ENCODE assay signal across 18 cellular contexts in genomic region chr10:43998021-43998809, GRCh38.
DNase-seq lines count a peak whose midpoint lies in the region; ATAC-seq, FAIRE-seq and TF ChIP-seq lines count a peak whose summit lies in the region.
"Had no signal": no experiment of that assay in that cellular context is flagged by ENCODE, and none has a peak within 500 bp of the region (broad histone marks: within the 10 kb centered on the region; RNA-seq: fewer than 3 reads in every experiment).

No MANE protein-coding gene starts in this region.

- DNase-seq in AG08395 (ENCODE audit: low spot score) (peak; percentile 81), HFFc6 (peak; percentile 9), dermis blood vessel endothelial cell (peak; percentile 44), kidney (no peak), HuH-7.5 (ENCODE audit: low spot score) (no peak)
- DNase-seq in naive thymus-derived CD4-positive, alpha-beta T cell = no peak
- no peak for DNase-seq in activated CD4-positive, alpha-beta T cell treated with anti-CD3 and anti-CD28 coated beads, Interleukin-2, amount 10 ng/mL, durations not matched to agents 7 days and 5 days
- DNase-seq: activated CD4-positive, alpha-beta T cell treated with anti-CD3 and anti-CD28 coated beads for 1 hour; activated CD8-positive, alpha-beta memory T cell treated with anti-CD3 and anti-CD28 coated beads, Interleukin-2, amount 50 U/mL, for 48 hours; activated naive CD4-positive, alpha-beta T cell treated with anti-CD3 and anti-CD28 coated beads for 36 hours; Caco-2; caudate nucleus; glutamatergic neuron; NCI-H69; Peyer's patch; stimulated activated CD4-positive, alpha-beta T cell treated with anti-CD3 and anti-CD28 coated beads, Interleukin-2, amount 100 ng/mL, for 24 hours had no signal

- no peak overlapping the region for H3K4me3 Mint-ChIP-seq in HFFc6
- H3K4me3 Mint-ChIP-seq in naive thymus-derived CD4-positive, alpha-beta T cell = no peak overlapping the region
- H3K4me3 Mint-ChIP-seq in activated CD4-positive, alpha-beta T cell treated with anti-CD3 and anti-CD28 coated beads, Interleukin-2, amount 10 ng/mL, durations not matched to agents 7 days and 5 days = no peak overlapping the region
- H3K4me3 Mint-ChIP-seq: activated naive CD4-positive, alpha-beta T cell treated with anti-CD3 and anti-CD28 coated beads for 36 hours had no signal

- H3K27ac Mint-ChIP-seq in HFFc6 = no peak overlapping the region
- H3K27ac Mint-ChIP-seq in naive thymus-derived CD4-positive, alpha-beta T cell = no peak overlapping the region
- H3K27ac Mint-ChIP-seq in activated CD4-positive, alpha-beta T cell treated with anti-CD3 and anti-CD28 coated beads, Interleukin-2, amount 10 ng/mL, durations not matched to agents 7 days and 5 days = no peak overlapping the region
- H3K27ac Mint-ChIP-seq: activated naive CD4-positive, alpha-beta T cell treated with anti-CD3 and anti-CD28 coated beads for 36 hours had no signal

- no peak overlapping the region for H3K9ac ChIP-seq in kidney (ENCODE audit: low read length in 2 of 2)

- no peak for ATAC-seq in naive thymus-derived CD4-positive, alpha-beta T cell
- no peak for ATAC-seq in HG02610 (IDR thresholded peaks at IDR 0.05; ENCODE audit: unreplicated experiment)

- H3K4me1 ChIP-seq in kidney (ENCODE audit: control insufficient read depth in 1 of 2, insufficient read depth in 1 of 2, low read depth in 1 of 2, low read length in 2 of 2) = peaks cover 0 to 3% of the 10 kb centered on the region in 2 donors
- H3K4me1 ChIP-seq in naive thymus-derived CD4-positive, alpha-beta T cell (ENCODE audit: control insufficient read depth in 2 of 2, insufficient read depth in 2 of 2, low read length in 2 of 2) = no peaks in the 10 kb centered on the region
- H3K4me1 ChIP-seq: Caco-2, Peyer's patch had no signal

- intact Hi-C loops in kidney (cut with DNase I) = no loop called here
- intact Hi-C loops in naive thymus-derived CD4-positive, alpha-beta T cell (cut with micrococcal nuclease) = no loop called here

- H3K27ac ChIP-seq in kidney (ENCODE audit: low read depth in 2 of 2, low read length in 2 of 2) = no peak overlapping the region
- H3K27ac ChIP-seq in naive thymus-derived CD4-positive, alpha-beta T cell (ENCODE audit: low read depth, low read length) = no peak overlapping the region
- H3K27ac ChIP-seq: Peyer's patch, suprapubic skin had no signal

- no peak for TF ChIP-seq CTCF in HFFc6 (IDR thresholded peaks at IDR 0.05)
- TF ChIP-seq CTCF in kidney (IDR thresholded peaks at IDR 0.05; ENCODE audit: borderline replicate concordance, extremely low read depth, insufficient read depth) = no peak

- H3K4me3 ChIP-seq in kidney (ENCODE audit: low read length in 2 of 2) = no peak overlapping the region
- no peak overlapping the region for H3K4me3 ChIP-seq in naive thymus-derived CD4-positive, alpha-beta T cell (ENCODE audit: low read length)
- H3K4me3 ChIP-seq: Peyer's patch, suprapubic skin had no signal

- H3K9me3 ChIP-seq in kidney (ENCODE audit: control insufficient read depth in 1 of 2, low read length in 2 of 2) = no peaks in the 10 kb centered on the region
- H3K9me3 ChIP-seq in naive thymus-derived CD4-positive, alpha-beta T cell (ENCODE audit: control insufficient read depth in 2 of 3, low read length in 3 of 3) = no peaks in the 10 kb centered on the region
- H3K9me3 ChIP-seq: Peyer's patch, suprapubic skin had no signal

- CTCF ChIA-PET in naive thymus-derived CD4-positive, alpha-beta T cell (lab: Charles Lee) = no interaction called here
- CTCF ChIA-PET in activated CD4-positive, alpha-beta T cell treated with anti-CD3 and anti-CD28 coated beads, Interleukin-2, amount 10 ng/mL, durations not matched to agents 7 days and 5 days (lab: Charles Lee) = no interaction called here

- H3K27me3 Mint-ChIP-seq in HFFc6 (ENCODE audit: insufficient read depth) = no peaks in the 10 kb centered on the region
- peaks cover 8 to 36% (median 25%) of the 10 kb centered on the region in 5 donors for H3K27me3 Mint-ChIP-seq in naive thymus-derived CD4-positive, alpha-beta T cell
- peaks cover 21% of the 10 kb centered on the region for H3K27me3 Mint-ChIP-seq in activated CD4-positive, alpha-beta T cell treated with anti-CD3 and anti-CD28 coated beads, Interleukin-2, amount 10 ng/mL, durations not matched to agents 7 days and 5 days

- no peaks in the 10 kb centered on the region for H3K36me3 Mint-ChIP-seq in HFFc6 (ENCODE audit: low read depth)
- H3K36me3 Mint-ChIP-seq in naive thymus-derived CD4-positive, alpha-beta T cell = no peaks in the 10 kb centered on the region
- H3K36me3 Mint-ChIP-seq in activated CD4-positive, alpha-beta T cell treated with anti-CD3 and anti-CD28 coated beads, Interleukin-2, amount 10 ng/mL, durations not matched to agents 7 days and 5 days (ENCODE audit: low read depth) = no peaks in the 10 kb centered on the region

- POLR2A ChIA-PET in naive thymus-derived CD4-positive, alpha-beta T cell (lab: Charles Lee) = no interaction called here
- POLR2A ChIA-PET in activated CD4-positive, alpha-beta T cell treated with anti-CD3 and anti-CD28 coated beads, Interleukin-2, amount 10 ng/mL, durations not matched to agents 7 days and 5 days (lab: Charles Lee) = no interaction called here

- no peaks in the 10 kb centered on the region for H3K27me3 ChIP-seq in naive thymus-derived CD4-positive, alpha-beta T cell (ENCODE audit: control insufficient read depth in 2 of 2, insufficient read depth in 2 of 2, low read length in 2 of 2)
- H3K27me3 ChIP-seq: Peyer's patch, suprapubic skin had no signal

- peaks cover 15% of the 10 kb centered on the region for H3K4me1 Mint-ChIP-seq in HFFc6 (ENCODE audit: low read depth)
- H3K4me1 Mint-ChIP-seq in naive thymus-derived CD4-positive, alpha-beta T cell = peaks cover 0 to 4% (median 0%) of the 10 kb centered on the region in 7 donors
- peaks cover 7% of the 10 kb centered on the region for H3K4me1 Mint-ChIP-seq in activated CD4-positive, alpha-beta T cell treated with anti-CD3 and anti-CD28 coated beads, Interleukin-2, amount 10 ng/mL, durations not matched to agents 7 days and 5 days

- peaks cover under 1% of the 10 kb centered on the region; the same call in 1 of the 2 replicates for H3K9me3 Mint-ChIP-seq in HFFc6
- H3K9me3 Mint-ChIP-seq in naive thymus-derived CD4-positive, alpha-beta T cell = peaks cover 0 to 6% (median 4%) of the 10 kb centered on the region in 11 donors
- H3K9me3 Mint-ChIP-seq in activated CD4-positive, alpha-beta T cell treated with anti-CD3 and anti-CD28 coated beads, Interleukin-2, amount 10 ng/mL, durations not matched to agents 7 days and 5 days = peaks cover 4% of the 10 kb centered on the region
- H3K9me3 Mint-ChIP-seq: activated naive CD4-positive, alpha-beta T cell treated with anti-CD3 and anti-CD28 coated beads for 36 hours had no signal

- H3K36me3 ChIP-seq in kidney (ENCODE audit: control insufficient read depth in 1 of 2, insufficient read depth in 2 of 2, low read length in 2 of 2) = no peaks in the 10 kb centered on the region
- H3K36me3 ChIP-seq in naive thymus-derived CD4-positive, alpha-beta T cell (ENCODE audit: control insufficient read depth in 2 of 3, insufficient read depth in 3 of 3, low read length in 3 of 3) = no peaks in the 10 kb centered on the region
- H3K36me3 ChIP-seq: Peyer's patch, suprapubic skin had no signal

- FAIRE-seq in kidney (lab: Jason Lieb, UNC) = peak; percentile 44

Comparison
In these comparisons a context has a peak if more than half of its experiments do, and no peak if none do; other contexts are left out.
1. DNase-seq: peak in AG08395 (single experiment), HFFc6 (single experiment) and dermis blood vessel endothelial cell (single experiment); none in kidney (single experiment), HuH-7.5 (single experiment), naive thymus-derived CD4-positive, alpha-beta T cell (0 of 9) and activated CD4-positive, alpha-beta T cell treated with anti-CD3 and anti-CD28 coated beads, Interleukin-2, amount 10 ng/mL, durations not matched to agents 7 days and 5 days (single experiment).